In genomic region chr2:234795272-234795920, GRCh38 we compare ENCODE assay signal across 17 cellular contexts.
DNase-seq lines count a peak whose midpoint lies in the region; ATAC-seq and TF ChIP-seq lines count a peak whose summit lies in the region.
"Had no signal": no experiment of that assay in that cellular context is flagged by ENCODE, and none has a peak within 500 bp of the region (broad histone marks: within the 10 kb centered on the region; RNA-seq: fewer than 3 reads in every experiment).

No MANE protein-coding gene starts in this region.

- peaks cover 13% of the 10 kb centered on the region for H3K27me3 Mint-ChIP-seq in MCF 10A (ENCODE audit: insufficient read depth, unreplicated experiment)
- no peaks in the 10 kb centered on the region for H3K27me3 Mint-ChIP-seq in activated CD8-positive, alpha-beta T cell treated with anti-CD3 and anti-CD28 coated beads for 36 hours

- POLR2A ChIA-PET in MCF 10A (lab: Yijun Ruan, JAX) = no interaction called here
- POLR2A ChIA-PET in activated CD8-positive, alpha-beta T cell treated with anti-CD3 and anti-CD28 coated beads for 36 hours (lab: Charles Lee) = no interaction called here

- peak; percentile 6 to 9 for DNase-seq in T47D (ENCODE audit: low read depth in 1 of 2, low spot score in 1 of 2)
- no peak for DNase-seq in MCF 10A (ENCODE audit: unreplicated experiment)
- peak; percentile 21 for DNase-seq in adipocyte (ENCODE audit: low read depth)
- no peak for DNase-seq in left lobe of liver (ENCODE audit: low spot score)
- no peak for DNase-seq in activated CD8-positive, alpha-beta T cell treated with anti-CD3 and anti-CD28 coated beads for 36 hours
- no peak for DNase-seq in cortex of kidney (lab: John Stamatoyannopoulos, UW)
- no peak for DNase-seq in stimulated activated naive CD4-positive, alpha-beta T cell (lab: John Stamatoyannopoulos, UW)
- DNase-seq: activated CD4-positive, CD25-positive, alpha-beta regulatory T cell treated with anti-CD3 and anti-CD28 coated beads, Interleukin-2, amount 50 U/mL, for 72 hours; activated CD8-positive, alpha-beta memory T cell treated with anti-CD3 and anti-CD28 coated beads, Interleukin-2, amount 10 ng/mL, durations not matched to agents 7 days and 5 days; activated effector memory CD4-positive, alpha-beta T cell treated with anti-CD3 and anti-CD28 coated beads, Interleukin-2, amount 50 U/mL, for 16 hours; gastrocnemius medialis; H7; naive thymus-derived CD8-positive, alpha-beta T cell; NCI-H2171 treated with DMSO at 0.1 percent for 48 hours; SIG-M5; T-helper 17 cell had no signal

- no peak overlapping the region for H3K4me3 Mint-ChIP-seq in MCF 10A (ENCODE audit: unreplicated experiment)
- H3K4me3 Mint-ChIP-seq in activated CD8-positive, alpha-beta T cell treated with anti-CD3 and anti-CD28 coated beads for 36 hours = no peak overlapping the region
- H3K4me3 Mint-ChIP-seq: activated CD8-positive, alpha-beta memory T cell treated with anti-CD3 and anti-CD28 coated beads, Interleukin-2, amount 10 ng/mL, durations not matched to agents 7 days and 5 days; naive thymus-derived CD8-positive, alpha-beta T cell; T-helper 17 cell had no signal

- no peak overlapping the region for H3K9ac ChIP-seq in adipocyte (ENCODE audit: low read length)

- intact Hi-C loops in MCF 10A (cut with micrococcal nuclease) = no loop called here
- intact Hi-C loops in activated CD8-positive, alpha-beta T cell treated with anti-CD3 and anti-CD28 coated beads for 36 hours (cut with micrococcal nuclease) = no loop called here

- H3K36me3 Mint-ChIP-seq in MCF 10A (ENCODE audit: insufficient read depth, unreplicated experiment) = no peaks in the 10 kb centered on the region
- H3K36me3 Mint-ChIP-seq in activated CD8-positive, alpha-beta T cell treated with anti-CD3 and anti-CD28 coated beads for 36 hours (ENCODE audit: low read depth) = no peaks in the 10 kb centered on the region
- H3K36me3 Mint-ChIP-seq: activated CD8-positive, alpha-beta memory T cell treated with anti-CD3 and anti-CD28 coated beads, Interleukin-2, amount 10 ng/mL, durations not matched to agents 7 days and 5 days; naive thymus-derived CD8-positive, alpha-beta T cell had no signal

- H3K27ac Mint-ChIP-seq in MCF 10A (ENCODE audit: low read depth, unreplicated experiment) = no peak overlapping the region
- no peak overlapping the region for H3K27ac Mint-ChIP-seq in activated CD8-positive, alpha-beta T cell treated with anti-CD3 and anti-CD28 coated beads for 36 hours
- H3K27ac Mint-ChIP-seq: activated CD8-positive, alpha-beta memory T cell treated with anti-CD3 and anti-CD28 coated beads, Interleukin-2, amount 10 ng/mL, durations not matched to agents 7 days and 5 days; T-helper 17 cell had no signal

- no peaks in the 10 kb centered on the region for H3K4me1 Mint-ChIP-seq in MCF 10A (ENCODE audit: insufficient read depth, unreplicated experiment)
- no peaks in the 10 kb centered on the region for H3K4me1 Mint-ChIP-seq in activated CD8-positive, alpha-beta T cell treated with anti-CD3 and anti-CD28 coated beads for 36 hours (ENCODE audit: low read depth)
- H3K4me1 Mint-ChIP-seq: activated CD8-positive, alpha-beta memory T cell treated with anti-CD3 and anti-CD28 coated beads, Interleukin-2, amount 10 ng/mL, durations not matched to agents 7 days and 5 days; naive thymus-derived CD8-positive, alpha-beta T cell; T-helper 17 cell had no signal

- CTCF ChIA-PET in MCF 10A (lab: Yijun Ruan, JAX) = interaction anchor here (0.6 kb wide), 2 partner anchors 29 to 141 kb away, joined by 3 read pairs; no protein-coding TSS in a partner anchor
- CTCF ChIA-PET in activated CD8-positive, alpha-beta T cell treated with anti-CD3 and anti-CD28 coated beads for 36 hours (lab: Charles Lee) = no interaction called here

- H3K9me3 ChIP-seq in adipocyte (ENCODE audit: control insufficient read depth, low read length) = no peaks in the 10 kb centered on the region
- H3K9me3 ChIP-seq: gastrocnemius medialis had no signal

- peak; percentile 80 for ATAC-seq in left lobe of liver
- ATAC-seq in GM18858 (IDR thresholded peaks at IDR 0.05; ENCODE audit: unreplicated experiment) = no peak
- no peak for ATAC-seq in activated CD8-positive, alpha-beta T cell treated with anti-CD3 and anti-CD28 coated beads for 36 hours
- ATAC-seq: activated CD8-positive, alpha-beta memory T cell treated with anti-CD3 and anti-CD28 coated beads, Interleukin-2, amount 10 ng/mL, durations not matched to agents 7 days and 5 days; gastrocnemius medialis; naive thymus-derived CD8-positive, alpha-beta T cell; T-helper 17 cell had no signal

- in situ Hi-C loops in T47D (cut with HindIII; ENCODE audit: low pct_unique_long_range_greater_than_20kb, low sequenced_read_pairs) = no loop called here

- H3K4me1 ChIP-seq in adipocyte (ENCODE audit: control insufficient read depth, insufficient read depth, low read length) = peaks cover 19% of the 10 kb centered on the region
- H3K4me1 ChIP-seq: gastrocnemius medialis had no signal

- H3K27me3 ChIP-seq in adipocyte (replicated peaks; ENCODE audit: control insufficient read depth, insufficient read depth, low read length) = peaks cover 3% of the 10 kb centered on the region
- H3K27me3 ChIP-seq: gastrocnemius medialis had no signal

- H3K36me3 ChIP-seq in adipocyte (ENCODE audit: control insufficient read depth, insufficient read depth, low read length, severe bottlenecking) = no peaks in the 10 kb centered on the region
- H3K36me3 ChIP-seq: gastrocnemius medialis had no signal

- H3K4me3 ChIP-seq in adipocyte (ENCODE audit: low read length) = no peak overlapping the region
- H3K4me3 ChIP-seq: gastrocnemius medialis had no signal

- no peak for TF ChIP-seq CTCF in MCF 10A (IDR thresholded peaks at IDR 0.05; ENCODE audit: unreplicated experiment)
- no peak for TF ChIP-seq CTCF in activated CD8-positive, alpha-beta T cell treated with anti-CD3 and anti-CD28 coated beads for 36 hours (IDR thresholded peaks at IDR 0.05)

- no TSS peak for BruUV-seq in MCF 10A (replicated peaks; lab: Mats Ljungman, UMichigan)

- H3K9me3 Mint-ChIP-seq in MCF 10A (ENCODE audit: unreplicated experiment) = no peaks in the 10 kb centered on the region
- H3K9me3 Mint-ChIP-seq in activated CD8-positive, alpha-beta T cell treated with anti-CD3 and anti-CD28 coated beads for 36 hours = no peaks in the 10 kb centered on the region
- H3K9me3 Mint-ChIP-seq: naive thymus-derived CD8-positive, alpha-beta T cell had no signal

Comparison
In these comparisons a context has a peak if more than half of its experiments do, and no peak if none do; other contexts are left out.
1. DNase-seq: peak in T47D (2 of 2) and adipocyte (single experiment); none in MCF 10A (single experiment), left lobe of liver (single experiment), activated CD8-positive, alpha-beta T cell treated with anti-CD3 and anti-CD28 coated beads for 36 hours (single experiment), cortex of kidney (single experiment) and stimulated activated naive CD4-positive, alpha-beta T cell (0 of 6).